In the genomic region with DNA sequence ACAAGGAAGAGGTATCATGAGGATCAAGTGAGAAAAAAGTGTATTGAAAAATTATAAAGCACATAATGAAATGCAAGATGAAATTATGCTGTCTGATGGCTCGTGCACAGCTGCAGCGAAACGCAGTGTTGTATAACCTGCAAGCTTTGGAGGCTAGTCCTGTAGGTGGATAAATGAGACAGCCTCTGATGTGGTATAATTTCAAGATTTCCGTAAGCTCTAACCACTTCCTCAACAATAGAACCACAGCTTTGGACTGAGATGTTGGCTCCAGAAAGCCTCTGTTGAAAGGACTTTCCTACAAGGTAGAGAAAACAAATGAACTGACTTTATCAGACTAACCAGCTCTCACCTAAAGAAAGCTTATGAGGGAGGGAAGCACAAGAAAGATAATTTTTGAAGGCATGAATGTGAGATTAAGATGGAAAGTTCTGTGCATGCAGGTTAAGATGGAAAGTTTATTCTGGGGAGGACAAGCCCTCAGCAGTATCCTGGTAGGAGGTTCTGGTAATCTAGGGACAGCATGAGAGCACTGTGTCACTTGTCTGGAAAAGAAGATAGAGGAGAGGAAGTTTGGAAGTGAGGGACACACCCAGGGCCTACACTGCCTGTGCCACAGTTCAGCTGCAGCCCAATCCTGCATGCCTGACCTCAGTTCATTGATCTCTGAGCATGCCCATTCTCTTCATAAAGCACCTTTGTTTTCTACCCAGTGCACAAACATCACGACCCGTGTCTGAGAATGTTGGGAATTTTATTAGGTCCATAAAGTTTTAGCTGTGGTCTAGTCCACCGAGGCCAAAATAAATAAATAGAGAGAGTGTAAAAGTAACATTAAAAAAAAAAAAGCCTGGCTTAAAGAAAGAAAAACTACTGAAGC, we compare ENCODE assay signal across 13 cellular contexts.
DNase-seq lines count a peak whose midpoint lies in the region; ATAC-seq and TF ChIP-seq lines count a peak whose summit lies in the region.
"Had no signal": no experiment of that assay in that cellular context is flagged by ENCODE, and none has a peak within 500 bp of the region (broad histone marks: within the 10 kb centered on the region; RNA-seq: fewer than 3 reads in every experiment).

No MANE protein-coding gene starts in this region.

- H3K4me1 Mint-ChIP-seq in CD4-positive, alpha-beta memory T cell = peaks cover 12 to 30% (median 21%) of the 10 kb centered on the region in 4 donors
- H3K4me1 Mint-ChIP-seq in central memory CD8-positive, alpha-beta T cell = peaks cover 16% of the 10 kb centered on the region
- H3K4me1 Mint-ChIP-seq in nephron progenitor cell = peaks cover 7% of the 10 kb centered on the region

- H3K27ac ChIP-seq in CD4-positive, alpha-beta memory T cell (ENCODE audit: low read depth, low read length) = no peak overlapping the region
- H3K27ac ChIP-seq in tibial artery = no peak overlapping the region
- H3K27ac ChIP-seq: SJCRH30 had no signal

- CTCF ChIA-PET in CD4-positive, alpha-beta memory T cell (lab: Charles Lee; ENCODE audit: partially characterized antibody) = no interaction called here

- peak in 4 of 5 donors; percentile 33 to 61 (median 52) for DNase-seq in CD4-positive, alpha-beta memory T cell
- DNase-seq in NOMO-1 treated with dmso at 0.1 percent for 144 hours (lab: John Stamatoyannopoulos, UW; ENCODE audit: unreplicated experiment) = peak; percentile 35
- DNase-seq in central memory CD8-positive, alpha-beta T cell (ENCODE audit: low spot score in 2 of 2) = no peak
- DNase-seq in nephron progenitor cell = no peak
- no peak for DNase-seq in tibial artery
- no peak for DNase-seq in anterior cingulate cortex (lab: John Stamatoyannopoulos, UW)
- DNase-seq: DMS 273 treated with DMSO at 0.1 percent for 48 hours, foreskin fibroblast, IMR-90 had no signal

- no peaks in the 10 kb centered on the region for H3K9me3 ChIP-seq in CD4-positive, alpha-beta memory T cell (ENCODE audit: control insufficient read depth in 1 of 2, low read length in 2 of 2)
- peaks cover 0 to 5% (median 5%) of the 10 kb centered on the region in 3 donors for H3K9me3 ChIP-seq in tibial artery
- H3K9me3 ChIP-seq: SJCRH30 had no signal

- H3K36me3 ChIP-seq in CD4-positive, alpha-beta memory T cell (ENCODE audit: insufficient read depth, low read length) = no peaks in the 10 kb centered on the region
- no peaks in the 10 kb centered on the region for H3K36me3 ChIP-seq in tibial artery
- H3K36me3 ChIP-seq: SJCRH30 had no signal

- peak; percentile 65 for ATAC-seq in GM21390 (IDR thresholded peaks at IDR 0.05; ENCODE audit: unreplicated experiment)
- ATAC-seq in central memory CD8-positive, alpha-beta T cell (replicated peaks; ENCODE audit: extremely low read depth, poor library complexity, severe bottlenecking) = peak; percentile 79
- ATAC-seq in GM18517 (IDR thresholded peaks at IDR 0.05; ENCODE audit: unreplicated experiment) = no peak

- H3K9me3 Mint-ChIP-seq in CD4-positive, alpha-beta memory T cell = peaks cover 0 to 9% (median 8%) of the 10 kb centered on the region in 8 donors
- H3K9me3 Mint-ChIP-seq in central memory CD8-positive, alpha-beta T cell = no peaks in the 10 kb centered on the region
- H3K9me3 Mint-ChIP-seq in nephron progenitor cell = peaks cover 15% of the 10 kb centered on the region

- H3K27me3 Mint-ChIP-seq in CD4-positive, alpha-beta memory T cell = peaks cover 0 to 6% of the 10 kb centered on the region in 2 donors
- no peaks in the 10 kb centered on the region for H3K27me3 Mint-ChIP-seq in central memory CD8-positive, alpha-beta T cell
- H3K27me3 Mint-ChIP-seq in nephron progenitor cell (ENCODE audit: low read depth, poor library complexity) = peaks cover 10% of the 10 kb centered on the region

- H3K4me3 ChIP-seq in CD4-positive, alpha-beta memory T cell (ENCODE audit: low read length in 2 of 2) = no peak overlapping the region
- H3K4me3 ChIP-seq in tibial artery = no peak overlapping the region
- H3K4me3 ChIP-seq: SJCRH30 had no signal

- TF ChIP-seq CTCF in nephron progenitor cell (IDR thresholded peaks at IDR 0.05) (no peak), tibial artery (IDR thresholded peaks at IDR 0.05) (no peak)

- H3K36me3 Mint-ChIP-seq in CD4-positive, alpha-beta memory T cell = no peaks in the 10 kb centered on the region
- H3K36me3 Mint-ChIP-seq in central memory CD8-positive, alpha-beta T cell (ENCODE audit: insufficient read depth) = no peaks in the 10 kb centered on the region
- H3K36me3 Mint-ChIP-seq in nephron progenitor cell (ENCODE audit: low read depth) = no peaks in the 10 kb centered on the region

- H3K4me1 ChIP-seq in CD4-positive, alpha-beta memory T cell (ENCODE audit: insufficient read depth, low read length) = peaks cover 23% of the 10 kb centered on the region
- peaks cover 0 to 26% (median 5%) of the 10 kb centered on the region in 4 donors for H3K4me1 ChIP-seq in tibial artery
- H3K4me1 ChIP-seq: SJCRH30 had no signal

- H3K4me3 Mint-ChIP-seq in CD4-positive, alpha-beta memory T cell = peak overlapping the region in 7 of 8 donors; percentile 2 to 57 (median 29)
- peak overlapping the region; percentile 1 for H3K4me3 Mint-ChIP-seq in central memory CD8-positive, alpha-beta T cell
- H3K4me3 Mint-ChIP-seq in nephron progenitor cell = no peak overlapping the region
- H3K4me3 Mint-ChIP-seq: neural crest cell had no signal

- H3K27ac Mint-ChIP-seq in CD4-positive, alpha-beta memory T cell = peak overlapping the region in 3 of 7 donors; percentile 3 to 62 (median 38)
- no peak overlapping the region for H3K27ac Mint-ChIP-seq in central memory CD8-positive, alpha-beta T cell (ENCODE audit: low read depth)
- H3K27ac Mint-ChIP-seq in nephron progenitor cell = no peak overlapping the region

- POLR2A ChIA-PET in CD4-positive, alpha-beta memory T cell (lab: Charles Lee; ENCODE audit: partially characterized antibody) = interaction anchor here (0.9 kb wide), 1 partner anchor 15 kb away, joined by 3 read pairs; no protein-coding TSS in a partner anchor

- H3K27me3 ChIP-seq in CD4-positive, alpha-beta memory T cell (ENCODE audit: insufficient read depth, low read length) = no peaks in the 10 kb centered on the region
- no peaks in the 10 kb centered on the region for H3K27me3 ChIP-seq in tibial artery
- H3K27me3 ChIP-seq: SJCRH30 had no signal

- intact Hi-C loops in CD4-positive, alpha-beta memory T cell (cut with micrococcal nuclease) = no loop called here
- intact Hi-C loops in tibial artery (cut with DNase I; ENCODE audit: low total_unique reads) = no loop called here

Comparison
In these comparisons a context has a peak if more than half of its experiments do, and no peak if none do; other contexts are left out.
1. DNase-seq: peak in CD4-positive, alpha-beta memory T cell (4 of 5) and NOMO-1 treated with dmso at 0.1 percent for 144 hours (single experiment); none in central memory CD8-positive, alpha-beta T cell (0 of 2), nephron progenitor cell (single experiment), tibial artery (0 of 2) and anterior cingulate cortex (0 of 58).